ENCODE assay signal across 8 cellular contexts in the genomic region with DNA sequence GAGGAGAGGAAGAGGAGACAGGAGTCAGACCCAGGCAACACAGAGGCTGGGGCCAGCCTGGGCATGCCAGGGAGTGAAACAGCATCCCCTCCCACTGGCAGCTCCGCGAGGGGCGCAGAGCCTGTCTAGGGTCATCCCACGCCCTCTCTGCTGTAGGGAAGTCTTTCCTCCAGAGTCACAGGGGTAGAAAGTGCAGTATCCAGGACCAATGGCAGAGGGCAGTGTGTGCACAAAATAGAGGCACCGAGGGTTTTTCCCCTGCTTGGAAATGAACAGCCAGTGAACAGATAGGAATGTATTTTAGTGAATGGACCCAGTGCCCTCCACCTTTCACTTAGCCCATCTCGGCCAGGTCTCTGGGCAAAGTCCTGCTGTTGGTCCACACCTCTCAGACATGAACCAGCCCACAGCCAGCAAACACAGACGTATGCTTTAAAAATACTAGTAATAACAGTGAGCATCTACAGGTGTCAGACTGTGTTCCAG. TPM values are rescaled to one million over a fixed set of nuclear protein-coding genes. Genes with fewer than 3 reads are reported as not detected.
A peak's percentile ranks its signal among the peaks of the same experiment; 100 is the strongest.
DNase-seq lines count a peak whose midpoint lies in the region; ATAC-seq, FAIRE-seq and TF ChIP-seq lines count a peak whose summit lies in the region.

No MANE protein-coding gene starts in this region.

- H3K27me3 ChIP-seq in foreskin keratinocyte = no peaks in the 10 kb centered on the region
- H3K27me3 ChIP-seq in thoracic aorta (replicated peaks; ENCODE audit: insufficient read depth) = no peaks in the 10 kb centered on the region

- H3K4me1 ChIP-seq in foreskin keratinocyte (peaks cover 43% of the 10 kb centered on the region), thoracic aorta (ENCODE audit: control insufficient read depth in 1 of 2, low read depth in 2 of 2) (no peaks in the 10 kb centered on the region)

- in situ Hi-C loops in KBM-7 (cut with MboI; ENCODE audit: low pct_unique_long_range_greater_than_20kb, low sequenced_read_pairs) = loop anchor here (10.0 kb wide), 1 partner anchor 292 kb away; no protein-coding TSS in a partner anchor

- H3K36me3 ChIP-seq in thoracic aorta = no peaks in the 10 kb centered on the region

- FAIRE-seq in RCC 7860 (lab: Jason Lieb, UNC) = no peak

- H3K9me3 ChIP-seq in thoracic aorta = no peaks in the 10 kb centered on the region

- ATAC-seq in foreskin keratinocyte (peak; percentile 75), thoracic aorta (ENCODE audit: insufficient number of reproducible peaks, low FRiP score, low read depth) (no peak)

- H3K27ac ChIP-seq in foreskin keratinocyte = peak overlapping the region; percentile 92
- H3K27ac ChIP-seq in thoracic aorta = no peak overlapping the region

- no peak overlapping the region for H3K4me3 ChIP-seq in thoracic aorta

- TF ChIP-seq CTCF in foreskin keratinocyte (conservative IDR thresholded peaks at IDR 0.05) = peak; percentile 97
- peak; percentile 41 for TF ChIP-seq CTCF in thoracic aorta (IDR thresholded peaks at IDR 0.05)

- DNase-seq in DMS114 treated with DMSO at 0.1 percent for 48 hours (lab: John Stamatoyannopoulos, UW; ENCODE audit: unreplicated experiment) (peak; percentile 64), KBM-7 (peak; percentile 82), RCC 7860 (ENCODE audit: low spot score) (peak; percentile 59), foreskin keratinocyte (peak; percentile 86 to 93), non-pigmented ciliary epithelial cell (ENCODE audit: low read depth) (peak; percentile 10), thoracic aorta (ENCODE audit: low spot score) (no peak), GOT3 (lab: John Stamatoyannopoulos, UW) (no peak)
- peak; percentile 23 for DNase-seq in activated T-helper 9 cell treated with anti-CD3 and anti-CD28 coated beads, Interleukin-2, amount 50 U/mL, for 16 hours (ENCODE audit: low read depth)

RNA-seq across cellular contexts. Expression of gene KRT74, which starts 9.4 kb away (rescaled TPM):
- total RNA-seq in foreskin keratinocyte = not detected in 2 replicates
- 0.07 TPM in 2 replicates for polyA plus RNA-seq in foreskin keratinocyte
- total RNA-seq in thoracic aorta = not detected

RNA-seq across cellular contexts. Expression of gene KRT72, which starts 18.2 kb away (rescaled TPM):
- total RNA-seq in foreskin keratinocyte (not detected in 2 replicates), thoracic aorta (not detected)
- not detected in 2 replicates for polyA plus RNA-seq in foreskin keratinocyte

RNA-seq across cellular contexts. Expression of gene KRT71, which starts 30.1 kb away (rescaled TPM):
- total RNA-seq in foreskin keratinocyte = not detected in 2 replicates
- not detected in 2 replicates for polyA plus RNA-seq in foreskin keratinocyte
- total RNA-seq in thoracic aorta = not detected

RNA-seq across cellular contexts. Expression of gene KRT73, which starts 35.3 kb away (rescaled TPM):
- total RNA-seq in foreskin keratinocyte = not detected in 2 replicates
- not detected in 2 replicates for polyA plus RNA-seq in foreskin keratinocyte
- not detected for total RNA-seq in thoracic aorta

Comparison
In these comparisons a context has a peak if more than half of its experiments do, and no peak if none do; other contexts are left out.
1. DNase-seq: peak in DMS114 treated with DMSO at 0.1 percent for 48 hours (single experiment), KBM-7 (single experiment), RCC 7860 (single experiment), activated T-helper 9 cell treated with anti-CD3 and anti-CD28 coated beads, Interleukin-2, amount 50 U/mL, for 16 hours (single experiment), foreskin keratinocyte (2 of 2) and non-pigmented ciliary epithelial cell (single experiment); none in thoracic aorta (single experiment) and GOT3 (single experiment).